10 cellular contexts compared by ENCODE assay signal in the genomic region with DNA sequence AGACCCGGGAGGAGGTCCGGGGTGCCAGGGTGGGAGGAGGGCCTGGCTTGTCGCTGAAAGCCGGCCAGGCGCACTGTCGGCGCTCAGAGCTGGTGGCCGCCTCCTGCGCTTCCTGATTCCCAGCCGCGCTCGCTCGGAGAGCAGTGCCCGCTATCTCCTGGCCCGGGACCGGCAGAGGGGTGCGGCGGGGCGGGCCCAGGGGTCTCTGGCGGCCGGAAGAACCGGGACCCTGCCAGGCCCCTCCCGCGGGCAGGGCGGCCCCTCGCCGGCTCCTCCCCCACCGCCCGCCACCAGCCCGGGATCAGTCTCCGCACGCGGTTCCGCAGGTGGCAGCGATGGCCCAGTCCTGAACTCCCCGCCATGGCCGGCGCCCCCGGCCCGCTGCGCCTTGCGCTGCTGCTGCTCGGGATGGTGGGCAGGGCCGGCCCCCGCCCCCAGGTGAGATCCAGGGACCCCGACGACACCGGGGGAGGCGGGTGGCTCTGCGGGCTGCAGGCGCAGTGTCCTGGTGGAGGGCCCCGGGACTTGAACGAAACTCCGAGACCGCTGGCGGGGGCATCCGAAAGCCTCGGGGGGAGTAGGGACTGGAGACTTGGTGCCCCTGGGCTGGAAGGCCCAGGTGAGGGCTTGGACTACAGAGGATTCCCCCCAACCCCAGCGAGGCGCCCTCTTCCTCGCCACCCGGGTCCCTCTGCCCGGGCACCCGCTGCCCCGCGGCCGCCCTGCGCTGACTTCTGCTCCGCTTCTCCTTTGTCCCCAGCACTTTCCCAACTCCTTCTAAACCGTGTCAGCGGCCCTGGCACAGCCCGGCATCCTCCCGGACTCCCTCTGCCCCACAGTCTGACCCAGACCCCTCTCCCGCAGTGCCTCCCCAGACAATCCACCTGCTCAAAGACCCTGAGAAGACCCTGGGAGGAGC. TPM values are rescaled to one million over a fixed set of nuclear protein-coding genes. Genes with fewer than 3 reads are reported as not detected.
DNase-seq lines count a peak whose midpoint lies in the region; ATAC-seq and TF ChIP-seq lines count a peak whose summit lies in the region.
"Had no signal": no experiment of that assay in that cellular context is flagged by ENCODE, and none has a peak within 500 bp of the region (broad histone marks: within the 10 kb centered on the region; RNA-seq: fewer than 3 reads in every experiment).

Gene GLP1R, plus strand, starts transcription at position 301 of the 919 bp plus-strand sequence. Its CDS starts 60 bp downstream, at position 361.

- H3K9me3 Mint-ChIP-seq in activated CD4-positive, alpha-beta memory T cell treated with anti-CD3 and anti-CD28 coated beads for 36 hours = no peaks in the 10 kb centered on the region
- H3K9me3 Mint-ChIP-seq in activated CD4-positive, alpha-beta memory T cell treated with anti-CD3 and anti-CD28 coated beads, Interleukin-2, amount 10 ng/mL, durations not matched to agents 7 days and 5 days = no peaks in the 10 kb centered on the region

- TF ChIP-seq EP300 in suprapubic skin (IDR thresholded peaks at IDR 0.05) = no peak

- no peaks in the 10 kb centered on the region for H3K27me3 ChIP-seq in body of pancreas
- H3K27me3 ChIP-seq in kidney epithelial cell (ENCODE audit: control insufficient read depth, insufficient read depth, low read length) = peaks cover 35% of the 10 kb centered on the region
- peaks cover 67% of the 10 kb centered on the region for H3K27me3 ChIP-seq in suprapubic skin

- H3K27me3 Mint-ChIP-seq in activated CD4-positive, alpha-beta memory T cell treated with anti-CD3 and anti-CD28 coated beads for 36 hours = peaks cover 47% of the 10 kb centered on the region
- peaks cover 49% of the 10 kb centered on the region for H3K27me3 Mint-ChIP-seq in activated CD4-positive, alpha-beta memory T cell treated with anti-CD3 and anti-CD28 coated beads, Interleukin-2, amount 10 ng/mL, durations not matched to agents 7 days and 5 days

- H3K4me3 ChIP-seq in body of pancreas (peak within 1 kb of the TSS; percentile 23 to 24), kidney epithelial cell (ENCODE audit: low read depth, low read length) (peak within 1 kb of the TSS; percentile 24), suprapubic skin (peak within 1 kb of the TSS; percentile 34)

- H3K36me3 Mint-ChIP-seq in activated CD4-positive, alpha-beta memory T cell treated with anti-CD3 and anti-CD28 coated beads for 36 hours = no peaks in the 10 kb centered on the region
- H3K36me3 Mint-ChIP-seq in activated CD4-positive, alpha-beta memory T cell treated with anti-CD3 and anti-CD28 coated beads, Interleukin-2, amount 10 ng/mL, durations not matched to agents 7 days and 5 days (ENCODE audit: low read depth) = no peaks in the 10 kb centered on the region

- peaks cover 22% of the 10 kb centered on the region for H3K4me1 Mint-ChIP-seq in activated CD4-positive, alpha-beta memory T cell treated with anti-CD3 and anti-CD28 coated beads for 36 hours (ENCODE audit: low read depth)
- peaks cover 20% of the 10 kb centered on the region for H3K4me1 Mint-ChIP-seq in activated CD4-positive, alpha-beta memory T cell treated with anti-CD3 and anti-CD28 coated beads, Interleukin-2, amount 10 ng/mL, durations not matched to agents 7 days and 5 days

- no peak within 1 kb of the TSS for H3K27ac Mint-ChIP-seq in activated CD4-positive, alpha-beta memory T cell treated with anti-CD3 and anti-CD28 coated beads for 36 hours
- H3K27ac Mint-ChIP-seq in activated CD4-positive, alpha-beta memory T cell treated with anti-CD3 and anti-CD28 coated beads, Interleukin-2, amount 10 ng/mL, durations not matched to agents 7 days and 5 days = no peak within 1 kb of the TSS

- peak; percentile 26 to 49 (median 48) for TF ChIP-seq POLR2A in body of pancreas (IDR thresholded peaks at IDR 0.05)
- no peak for TF ChIP-seq POLR2A in suprapubic skin (IDR thresholded peaks at IDR 0.05)

- H3K4me3 Mint-ChIP-seq in activated CD4-positive, alpha-beta memory T cell treated with anti-CD3 and anti-CD28 coated beads for 36 hours = peak within 1 kb of the TSS; percentile 14
- no peak within 1 kb of the TSS for H3K4me3 Mint-ChIP-seq in activated CD4-positive, alpha-beta memory T cell treated with anti-CD3 and anti-CD28 coated beads, Interleukin-2, amount 10 ng/mL, durations not matched to agents 7 days and 5 days

- H3K27ac ChIP-seq in body of pancreas = peak within 1 kb of the TSS; percentile 25 to 80 (median 66)
- no peak within 1 kb of the TSS for H3K27ac ChIP-seq in suprapubic skin

- H3K9me3 ChIP-seq in body of pancreas (no peaks in the 10 kb centered on the region), suprapubic skin (no peaks in the 10 kb centered on the region)
- H3K9me3 ChIP-seq: BE2C had no signal

- CTCF ChIA-PET in activated CD4-positive, alpha-beta memory T cell treated with anti-CD3 and anti-CD28 coated beads for 36 hours (lab: Charles Lee) = no interaction called here
- CTCF ChIA-PET in activated CD4-positive, alpha-beta memory T cell treated with anti-CD3 and anti-CD28 coated beads, Interleukin-2, amount 10 ng/mL, durations not matched to agents 7 days and 5 days (lab: Charles Lee) = no interaction called here

- ATAC-seq in body of pancreas = peak; percentile 73

- 1% methylated on average over 27 to 74 of the region's 74 CpGs for WGBS in body of pancreas, 2 donors
- 5% methylated on average over 20 of the region's 74 CpGs for WGBS in suprapubic skin

- TF ChIP-seq CTCF in body of pancreas (IDR thresholded peaks at IDR 0.05) = no peak
- no peak for TF ChIP-seq CTCF in kidney epithelial cell (IDR thresholded peaks at IDR 0.05; ENCODE audit: insufficient read depth, low read length, poor library complexity, severe bottlenecking)
- no peak for TF ChIP-seq CTCF in suprapubic skin (IDR thresholded peaks at IDR 0.05)

- peak; percentile 12 for DNase-seq in activated CD4-positive, alpha-beta memory T cell treated with anti-CD3 and anti-CD28 coated beads for 36 hours
- DNase-seq in activated CD4-positive, alpha-beta memory T cell treated with anti-CD3 and anti-CD28 coated beads, Interleukin-2, amount 10 ng/mL, durations not matched to agents 7 days and 5 days = no peak
- peak; percentile 43 to 70 (median 54) for DNase-seq in body of pancreas
- no peak for DNase-seq in kidney epithelial cell (ENCODE audit: low read depth)
- DNase-seq in suprapubic skin (ENCODE audit: low spot score in 2 of 2) = no peak
- DNase-seq in DMS153 treated with DMSO at 0.1 percent for 48 hours (lab: John Stamatoyannopoulos, UW; ENCODE audit: unreplicated experiment) = no peak
- no peak for DNase-seq in NCI-H774 (lab: John Stamatoyannopoulos, UW)
- no peak for DNase-seq in stimulated activated naive CD4-positive, alpha-beta T cell treated with Interleukin-2 at 50 U/mL for 16 hours (lab: John Stamatoyannopoulos, UW)
- DNase-seq: activated effector memory CD4-positive, alpha-beta T cell treated with Interleukin-2 at 50 U/mL for 16 hours; BE2C had no signal

- H3K36me3 ChIP-seq in body of pancreas (replicated peaks in 1 of 2; ENCODE audit: insufficient read depth in 1 of 2, low read depth in 2 of 2) (no peaks in the 10 kb centered on the region), kidney epithelial cell (ENCODE audit: control insufficient read depth, insufficient read depth, low read length) (no peaks in the 10 kb centered on the region), suprapubic skin (no peaks in the 10 kb centered on the region)
- H3K36me3 ChIP-seq: BE2C had no signal

- POLR2A ChIA-PET in activated CD4-positive, alpha-beta memory T cell treated with anti-CD3 and anti-CD28 coated beads for 36 hours (lab: Charles Lee) = no interaction called here
- POLR2A ChIA-PET in activated CD4-positive, alpha-beta memory T cell treated with anti-CD3 and anti-CD28 coated beads, Interleukin-2, amount 10 ng/mL, durations not matched to agents 7 days and 5 days (lab: Charles Lee) = no interaction called here

- intact Hi-C loops in activated CD4-positive, alpha-beta memory T cell treated with anti-CD3 and anti-CD28 coated beads for 36 hours (cut with micrococcal nuclease) = no loop called here
- intact Hi-C loops in body of pancreas (cut with DNase I) = no loop called here

- peaks cover 54% of the 10 kb centered on the region for H3K4me1 ChIP-seq in body of pancreas
- H3K4me1 ChIP-seq in suprapubic skin = peaks cover 11% of the 10 kb centered on the region
- H3K4me1 ChIP-seq: BE2C had no signal

RNA-seq across cellular contexts. Expression of gene GLP1R, which starts in this region (rescaled TPM):
- total RNA-seq in activated CD4-positive, alpha-beta memory T cell treated with anti-CD3 and anti-CD28 coated beads for 36 hours = under 1 TPM in 1 of 2 experiments, not detected in 1; 0.07 TPM
- total RNA-seq in activated CD4-positive, alpha-beta memory T cell treated with anti-CD3 and anti-CD28 coated beads, Interleukin-2, amount 10 ng/mL, durations not matched to agents 7 days and 5 days = not detected
- total RNA-seq in body of pancreas = 1 to 10 TPM; 5.7 to 6.9 TPM
- total RNA-seq in kidney epithelial cell = 0.17 TPM in 1 of 2 replicates, not detected in the other
- total RNA-seq in suprapubic skin = under 1 TPM in 3 of 4 donors, not detected in 1; 0.32 to 0.95 (median 0.59) TPM

Comparison
In these comparisons a context has a peak if more than half of its experiments do, and no peak if none do; other contexts are left out.
1. Peak in DNase-seq in activated CD4-positive, alpha-beta memory T cell treated with anti-CD3 and anti-CD28 coated beads for 36 hours; RNA of the gene not detected or under 1 TPM.
2. DNase-seq: peak in body of pancreas (4 of 4); none in activated CD4-positive, alpha-beta memory T cell treated with anti-CD3 and anti-CD28 coated beads, Interleukin-2, amount 10 ng/mL, durations not matched to agents 7 days and 5 days (single experiment), kidney epithelial cell (single experiment), suprapubic skin (0 of 2), DMS153 treated with DMSO at 0.1 percent for 48 hours (single experiment), NCI-H774 (single experiment) and stimulated activated naive CD4-positive, alpha-beta T cell treated with Interleukin-2 at 50 U/mL for 16 hours (single experiment).
3. POLR2A ChIP-seq: peak in body of pancreas (3 of 3); none in suprapubic skin (0 of 2).
4. Peak in every context shown above with its lines, with median percentiles within 50 percentile points of each other: H3K4me3 ChIP-seq.